In genomic region chr2:57899898-57900297, GRCh38 we compare ENCODE assay signal across 19 cellular contexts.
A peak's percentile ranks its signal among the peaks of the same experiment; 100 is the strongest.
DNase-seq lines count a peak whose midpoint lies in the region; ATAC-seq, FAIRE-seq and TF ChIP-seq lines count a peak whose summit lies in the region.
"Had no signal": no experiment of that assay in that cellular context is flagged by ENCODE, and none has a peak within 500 bp of the region (broad histone marks: within the 10 kb centered on the region; RNA-seq: fewer than 3 reads in every experiment).

No MANE protein-coding gene starts in this region.

- H4K20me1 ChIP-seq in OCI-LY3 (ENCODE audit: insufficient read depth, low read length) = no peaks in the 10 kb centered on the region

- DNase-seq in AG10803 (ENCODE audit: low read depth) = peak; percentile 2
- DNase-seq in GM19239 (ENCODE audit: insufficient read length, low spot score) = no peak
- no peak for DNase-seq in effector memory CD8-positive, alpha-beta T cell
- no peak for DNase-seq in substantia nigra (lab: John Stamatoyannopoulos, UW)
- DNase-seq in activated naive CD4-positive, alpha-beta T cell treated with anti-CD3 and anti-CD28 coated beads, Interleukin-2, amount 50 U/mL, for 72 hours (ENCODE audit: low spot score in 2 of 2) = no peak
- no peak for DNase-seq in DMS 273 treated with DMSO at 0.1 percent for 48 hours (lab: John Stamatoyannopoulos, UW)
- no peak for DNase-seq in stimulated activated CD4-positive, alpha-beta T cell treated with anti-CD3 and anti-CD28 coated beads, Interleukin-4, amount 100 ng/mL, for 4 hours
- DNase-seq: ACHN; C1 segment of cervical spinal cord; Calu3; CD4-positive, alpha-beta T cell; DMS79 had no signal

- H3K9ac ChIP-seq in OCI-LY3 (ENCODE audit: low read length) = no peak overlapping the region

- H3K4me3 Mint-ChIP-seq in effector memory CD8-positive, alpha-beta T cell = no peak overlapping the region
- H3K4me3 Mint-ChIP-seq: B cell; CD4-positive, alpha-beta T cell had no signal

- H3K4me3 ChIP-seq in AG10803 (ENCODE audit: low read length) = no peak overlapping the region
- no peak overlapping the region for H3K4me3 ChIP-seq in OCI-LY3 (ENCODE audit: low read length)
- H3K4me3 ChIP-seq: HAP-1, K562 had no signal

- no peak overlapping the region for H3K4me2 ChIP-seq in OCI-LY3 (ENCODE audit: low read length)

- H3K9me3 Mint-ChIP-seq in effector memory CD8-positive, alpha-beta T cell = no peaks in the 10 kb centered on the region
- H3K9me3 Mint-ChIP-seq in activated naive CD4-positive, alpha-beta T cell treated with anti-CD3 and anti-CD28 coated beads, Interleukin-2, amount 50 U/mL, for 72 hours = no peaks in the 10 kb centered on the region
- H3K9me3 Mint-ChIP-seq: CD4-positive, alpha-beta T cell had no signal

- peaks cover 14% of the 10 kb centered on the region for H3K4me1 ChIP-seq in OCI-LY3 (ENCODE audit: low read length)
- H3K4me1 ChIP-seq: HAP-1 had no signal

- peak; percentile 36 for ATAC-seq in effector memory CD8-positive, alpha-beta T cell (replicated peaks)
- no peak for ATAC-seq in activated naive CD4-positive, alpha-beta T cell treated with anti-CD3 and anti-CD28 coated beads, Interleukin-2, amount 50 U/mL, for 72 hours
- ATAC-seq: K562 had no signal

- H3K27ac Mint-ChIP-seq in effector memory CD8-positive, alpha-beta T cell = no peak overlapping the region
- no peak overlapping the region for H3K27ac Mint-ChIP-seq in activated naive CD4-positive, alpha-beta T cell treated with anti-CD3 and anti-CD28 coated beads, Interleukin-2, amount 50 U/mL, for 72 hours
- H3K27ac Mint-ChIP-seq: B cell; CD4-positive, alpha-beta T cell had no signal

- H3K4me1 Mint-ChIP-seq in effector memory CD8-positive, alpha-beta T cell (ENCODE audit: low read depth in 2 of 2) = peaks cover 0 to 1% of the 10 kb centered on the region in 2 donors

- no peaks in the 10 kb centered on the region for H3K9me3 ChIP-seq in OCI-LY3 (ENCODE audit: insufficient read depth, low read length)
- H3K9me3 ChIP-seq: HAP-1 had no signal

- H2AFZ ChIP-seq in OCI-LY3 (ENCODE audit: low read depth, low read length) = peak overlapping the region; percentile 35; the same call in 1 of the 2 replicates

- H3K27ac ChIP-seq in OCI-LY3 (ENCODE audit: low read length) (no peak overlapping the region), substantia nigra (ENCODE audit: low read depth, low read length, poor library complexity, severe bottlenecking) (no peak overlapping the region)

- no peaks in the 10 kb centered on the region for H3K36me3 ChIP-seq in OCI-LY3 (replicated peaks; ENCODE audit: low read depth, low read length)
- H3K36me3 ChIP-seq: HAP-1 had no signal

- H3K27me3 Mint-ChIP-seq in effector memory CD8-positive, alpha-beta T cell = no peaks in the 10 kb centered on the region
- H3K27me3 Mint-ChIP-seq: B cell; CD4-positive, alpha-beta T cell had no signal

- TF ChIP-seq CTCF in AG10803 (conservative IDR thresholded peaks at IDR 0.05; ENCODE audit: low read length) (no peak), OCI-LY3 (IDR thresholded peaks at IDR 0.05; ENCODE audit: low read depth, low read length) (no peak)

- no peaks in the 10 kb centered on the region for H3K27me3 ChIP-seq in OCI-LY3 (ENCODE audit: low read depth, low read length)

- FAIRE-seq in GM19239 (lab: Jason Lieb, UNC) = peak; percentile 18
- FAIRE-seq: GM12891, H1, HTR-8/SVneo, K562 had no signal

- no peaks in the 10 kb centered on the region for H3K79me2 ChIP-seq in OCI-LY3 (ENCODE audit: low read length)

- no peaks in the 10 kb centered on the region for H3K36me3 Mint-ChIP-seq in effector memory CD8-positive, alpha-beta T cell (ENCODE audit: insufficient read depth)
- no peaks in the 10 kb centered on the region for H3K36me3 Mint-ChIP-seq in activated naive CD4-positive, alpha-beta T cell treated with anti-CD3 and anti-CD28 coated beads, Interleukin-2, amount 50 U/mL, for 72 hours
